16 cellular contexts compared by ENCODE assay signal in genomic region chr21:31255036-31255435, GRCh38.
DNase-seq lines count a peak whose midpoint lies in the region; TF ChIP-seq lines count a peak whose summit lies in the region.
"Had no signal": no experiment of that assay in that cellular context is flagged by ENCODE, and none has a peak within 500 bp of the region (broad histone marks: within the 10 kb centered on the region; RNA-seq: fewer than 3 reads in every experiment).

No MANE protein-coding gene starts in this region.

- no peaks in the 10 kb centered on the region for H3K27me3 Mint-ChIP-seq in H9 (ENCODE audit: low read depth)
- H3K27me3 Mint-ChIP-seq: CD4-positive, alpha-beta memory T cell had no signal

- no TSS peak for BruUV-seq in mammary epithelial cell (replicated peaks; lab: Mats Ljungman, UMichigan)

- dilution Hi-C loops in mammary epithelial cell (cut with HindIII; ENCODE audit: low sequenced_read_pairs): no loop called here

- H3K23ac ChIP-seq in H9 (ENCODE audit: insufficient read length, low read depth, low read length) (no peak overlapping the region), neuronal stem cell (ENCODE audit: low read depth, low read length, poor library complexity) (no peak overlapping the region)

- intact Hi-C loops in mammary epithelial cell (cut with micrococcal nuclease): no loop called here

- H2BK15ac ChIP-seq in H9 (ENCODE audit: low read depth, low read length) (no peak overlapping the region), neuronal stem cell (ENCODE audit: low read length) (no peak overlapping the region)

- H3K4ac ChIP-seq in H9 (ENCODE audit: low read depth, low read length): no peak overlapping the region
- peak overlapping the region; percentile 31 for H3K4ac ChIP-seq in neuronal stem cell (ENCODE audit: low read length)

- no peak overlapping the region for H3K56ac ChIP-seq in H9 (ENCODE audit: insufficient read length, low read depth, low read length)

- H3K23me2 ChIP-seq in H9 (ENCODE audit: insufficient read length, low read depth, low read length, poor library complexity, severe bottlenecking): no peaks in the 10 kb centered on the region

- H3K27ac ChIP-seq in H9 (ENCODE audit: insufficient read length, low read depth, low read length) (no peak overlapping the region), neuronal stem cell (replicated peaks; ENCODE audit: low read length) (peak overlapping the region; percentile 96), mammary epithelial cell (ENCODE audit: insufficient read depth, low read depth, low read length) (no peak overlapping the region)

- H4K8ac ChIP-seq in H9 (replicated peaks; ENCODE audit: insufficient read length, low read depth, low read length): no peak overlapping the region
- H4K8ac ChIP-seq in neuronal stem cell (ENCODE audit: low read depth, low read length): no peak overlapping the region

- no peak overlapping the region for H3K18ac ChIP-seq in H9 (ENCODE audit: insufficient read length, low read depth, low read length)
- H3K18ac ChIP-seq in neuronal stem cell (ENCODE audit: low read length): peak overlapping the region; percentile 89

- no peak overlapping the region for H2AK5ac ChIP-seq in H9 (ENCODE audit: insufficient read length, low read length)
- peak overlapping the region; percentile 89 for H2AK5ac ChIP-seq in neuronal stem cell (ENCODE audit: low read depth, low read length)

- no peak for TF ChIP-seq CTCF in H9 (conservative IDR thresholded peaks at IDR 0.05)
- TF ChIP-seq CTCF in mammary epithelial cell (conservative IDR thresholded peaks at IDR 0.05 in 1 of 2, IDR thresholded peaks at IDR 0.05 in 1 of 2; ENCODE audit: extremely low read depth in 1 of 2, insufficient read depth in 1 of 2, low read depth in 1 of 2, low read length in 2 of 2): no peak

- H3K9ac ChIP-seq in H9 (ENCODE audit: extremely low read depth, insufficient read length, low read length) (no peak overlapping the region), neuronal stem cell (ENCODE audit: low read depth, low read length, poor library complexity) (no peak overlapping the region), mammary epithelial cell (ENCODE audit: insufficient read depth, low read length) (no peak overlapping the region)

- DNase-seq in H9: no peak
- peak; percentile 22 for DNase-seq in NCI-H69 (lab: John Stamatoyannopoulos, UW)
- peak; percentile 74 for DNase-seq in islet precursor cell
- no peak for DNase-seq in neuronal stem cell (ENCODE audit: low spot score)
- no peak for DNase-seq in DMS114 treated with DMSO at 0.1 percent for 48 hours (lab: John Stamatoyannopoulos, UW; ENCODE audit: unreplicated experiment)
- DNase-seq in mammary epithelial cell: no peak
- DNase-seq in NAMALWA (ENCODE audit: low spot score): no peak
- DNase-seq in germinal center (ENCODE audit: low spot score): no peak
- DNase-seq: C1 segment of cervical spinal cord; Calu3; CD4-positive, alpha-beta memory T cell; COR-L47; DMS153; GF-D8; GOT3; HCEC 1CT had no signal

- H3T11ph ChIP-seq in H9 (ENCODE audit: low read length): no peak overlapping the region

- H4K91ac ChIP-seq in H9 (ENCODE audit: insufficient read length, low read depth, low read length) (no peak overlapping the region), neuronal stem cell (ENCODE audit: low read depth, low read length, poor library complexity) (peak overlapping the region; percentile 80)

- no peak overlapping the region for H4K5ac ChIP-seq in H9 (ENCODE audit: insufficient read length, low read depth, low read length)

- H3K9me3 ChIP-seq in H9 (ENCODE audit: control insufficient read depth, low read depth, low read length) (no peaks in the 10 kb centered on the region), neuronal stem cell (replicated peaks in 1 of 2; ENCODE audit: control insufficient read depth in 2 of 2, insufficient read depth in 1 of 2, low read depth in 1 of 2, low read length in 2 of 2) (peaks cover 2 to 4% of the 10 kb centered on the region in 2 donors), mammary epithelial cell (replicated peaks; ENCODE audit: insufficient read depth, low read length) (no peaks in the 10 kb centered on the region)

- peak overlapping the region; percentile 4 to 57 (median 48); a peak in 1 of 7 replicates for H3K27ac Mint-ChIP-seq in H9
- H3K27ac Mint-ChIP-seq: CD4-positive, alpha-beta memory T cell had no signal

- H2BK120ac ChIP-seq in H9 (ENCODE audit: low read depth, low read length, poor library complexity, severe bottlenecking) (no peak overlapping the region), neuronal stem cell (ENCODE audit: low read depth, low read length) (no peak overlapping the region)

- no peak overlapping the region for H2BK20ac ChIP-seq in H9 (ENCODE audit: low read depth, low read length, poor library complexity, severe bottlenecking)

- H3K4me1 Mint-ChIP-seq in H9: peaks cover 44 to 49% of the 10 kb centered on the region in 2 experiments

- H3K4me2 ChIP-seq in H9 (ENCODE audit: insufficient read depth, insufficient read length, low read length) (no peak overlapping the region), neuronal stem cell (ENCODE audit: insufficient read depth, low read length, poor library complexity, severe bottlenecking) (no peak overlapping the region), mammary epithelial cell (ENCODE audit: insufficient read depth, low read depth, low read length) (no peak overlapping the region)

- no peaks in the 10 kb centered on the region for H3K79me2 ChIP-seq in H9 (ENCODE audit: insufficient read depth, low read length)
- H3K79me2 ChIP-seq in mammary epithelial cell (ENCODE audit: insufficient read depth, low read length): no peaks in the 10 kb centered on the region

- no peaks in the 10 kb centered on the region for H3K9me3 Mint-ChIP-seq in H9
- H3K9me3 Mint-ChIP-seq: CD4-positive, alpha-beta memory T cell had no signal

- H3K36me3 Mint-ChIP-seq in H9 (ENCODE audit: insufficient read depth in 1 of 3, low read depth in 3 of 3): peaks cover 0 to 6% (median 2%) of the 10 kb centered on the region in 3 experiments; a peak in 4 of 7 replicates

- in situ Hi-C loops in mammary epithelial cell (cut with MboI; ENCODE audit: low sequenced_read_pairs in 2 of 2): no loop called here

- H4K20me1 ChIP-seq in H9 (ENCODE audit: control insufficient read depth, insufficient read depth, insufficient read length) (no peaks in the 10 kb centered on the region), mammary epithelial cell (ENCODE audit: insufficient read depth, low read length) (no peaks in the 10 kb centered on the region)

- no peak overlapping the region for H3K4me3 ChIP-seq in neuronal stem cell (ENCODE audit: low read length in 2 of 2)
- no peak overlapping the region for H3K4me3 ChIP-seq in mammary epithelial cell (replicated peaks in 1 of 3; ENCODE audit: insufficient read depth in 1 of 3, low read depth in 2 of 3, low read length in 3 of 3)

- H3K14ac ChIP-seq in H9 (ENCODE audit: insufficient read depth, low read length) (no peak overlapping the region), neuronal stem cell (ENCODE audit: low read length) (no peak overlapping the region)

- H2BK5ac ChIP-seq in H9 (ENCODE audit: insufficient read length, low read length) (no peak overlapping the region), neuronal stem cell (ENCODE audit: low read length) (peak overlapping the region; percentile 94)

- H2AFZ ChIP-seq in H9 (ENCODE audit: low read length): no peak overlapping the region
- H2AFZ ChIP-seq in neuronal stem cell (ENCODE audit: low read length): no peak overlapping the region
- H2AFZ ChIP-seq in mammary epithelial cell (ENCODE audit: low read depth, low read length): no peak overlapping the region

- CTCF ChIA-PET in mammary epithelial cell (lab: Charles Lee; ENCODE audit: low non-redundant PET): no interaction called here

- H3K79me1 ChIP-seq in H9 (ENCODE audit: insufficient read depth, low read depth, low read length, poor library complexity, severe bottlenecking): no peaks in the 10 kb centered on the region
- H3K79me1 ChIP-seq in neuronal stem cell (ENCODE audit: low read depth, low read length): peaks cover 6% of the 10 kb centered on the region

- WGBS in H9 (ENCODE audit: extremely low coverage, insufficient read length, low lambda C conversion rate): no CpG with 5 or more reads among the region's 4 CpGs
- WGBS in neuronal stem cell (ENCODE audit: extremely low coverage in 2 of 2, insufficient read length in 2 of 2, insufficient replicate concordance in 1 of 2), 2 donors: no CpG with 5 or more reads among the region's 4 CpGs
- 90% methylated on average over 4 of the region's 4 CpGs for WGBS in mammary epithelial cell (ENCODE audit: low coverage, missing lambda C conversion rate)

- no peaks in the 10 kb centered on the region for H3K27me3 ChIP-seq in H9 (ENCODE audit: insufficient read depth, low read length)
- H3K27me3 ChIP-seq in neuronal stem cell (ENCODE audit: control insufficient read depth in 3 of 3, insufficient read depth in 3 of 3, low read depth in 1 of 3, low read length in 3 of 3): no peaks in the 10 kb centered on the region
- no peaks in the 10 kb centered on the region for H3K27me3 ChIP-seq in mammary epithelial cell (ENCODE audit: insufficient read depth, low read length)

- H2BK12ac ChIP-seq in H9 (ENCODE audit: insufficient read length, low read depth, low read length) (no peak overlapping the region), neuronal stem cell (ENCODE audit: low read length) (peak overlapping the region; percentile 75)

- H3K36me3 ChIP-seq in neuronal stem cell (replicated peaks in 1 of 2; ENCODE audit: control insufficient read depth in 2 of 2, insufficient read depth in 2 of 2, low read length in 2 of 2): peaks cover 5 to 20% of the 10 kb centered on the region in 2 donors
- no peaks in the 10 kb centered on the region for H3K36me3 ChIP-seq in mammary epithelial cell (ENCODE audit: insufficient read depth, low read length)

- H3K4me1 ChIP-seq in H9 (ENCODE audit: insufficient read depth, low read length): peaks cover 6% of the 10 kb centered on the region
- peaks cover 7 to 43% of the 10 kb centered on the region in 2 donors for H3K4me1 ChIP-seq in neuronal stem cell (ENCODE audit: control insufficient read depth in 2 of 2, insufficient read depth in 1 of 2, low read depth in 1 of 2, low read length in 2 of 2)
- H3K4me1 ChIP-seq in mammary epithelial cell (ENCODE audit: insufficient read depth, low read length): no peaks in the 10 kb centered on the region

- no peak overlapping the region for H3K4me3 Mint-ChIP-seq in H9
- H3K4me3 Mint-ChIP-seq: CD4-positive, alpha-beta memory T cell had no signal

Comparison
In these comparisons a context has a peak if more than half of its experiments do, and no peak if none do; other contexts are left out.
1. DNase-seq: peak in NCI-H69 (single experiment) and islet precursor cell (single experiment); none in H9 (single experiment), neuronal stem cell (single experiment), DMS114 treated with DMSO at 0.1 percent for 48 hours (single experiment), mammary epithelial cell (single experiment), NAMALWA (single experiment) and germinal center (single experiment).